23 cellular contexts compared by ENCODE assay signal in the genomic region with DNA sequence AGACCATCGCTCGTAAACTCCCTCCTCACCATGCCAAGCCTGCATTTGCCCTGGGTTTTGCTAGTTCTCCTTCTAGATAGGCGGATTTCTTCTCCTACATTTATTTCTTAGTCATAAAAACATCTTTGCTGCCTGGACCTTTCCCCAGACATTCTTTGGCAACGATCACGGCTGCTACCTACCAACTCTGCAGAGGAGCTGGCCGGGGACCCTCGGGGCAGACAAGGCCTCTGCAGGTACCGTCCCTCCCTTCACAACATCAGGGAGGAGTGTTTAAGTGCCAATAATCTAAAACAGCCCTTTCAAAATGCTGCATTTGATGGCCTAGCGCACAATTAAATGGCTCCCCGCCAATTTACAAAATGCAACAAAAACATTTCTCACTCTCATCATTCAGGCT. TPM values are rescaled to one million over a fixed set of nuclear protein-coding genes. Genes with fewer than 3 reads are reported as not detected.
DNase-seq lines count a peak whose midpoint lies in the region; ATAC-seq, FAIRE-seq and TF ChIP-seq lines count a peak whose summit lies in the region.
"Had no signal": no experiment of that assay in that cellular context is flagged by ENCODE, and none has a peak within 500 bp of the region (broad histone marks: within the 10 kb centered on the region; RNA-seq: fewer than 3 reads in every experiment).

No MANE protein-coding gene starts in this region.

- H3K9me3 Mint-ChIP-seq in WTC11 = no peaks in the 10 kb centered on the region
- no peaks in the 10 kb centered on the region for H3K9me3 Mint-ChIP-seq in activated CD4-positive, alpha-beta T cell treated with anti-CD3 and anti-CD28 coated beads for 36 hours (ENCODE audit: low read depth)
- H3K9me3 Mint-ChIP-seq: immature natural killer cell had no signal

- no TSS peak for BruUV-seq in HepG2 (replicated peaks; lab: Mats Ljungman, UMichigan)
- BruUV-seq in A673 (replicated peaks; lab: Mats Ljungman, UMichigan) = no TSS peak

- no peak overlapping the region for H3K4me3 ChIP-seq in HepG2 (replicated peaks in 1 of 3; ENCODE audit: insufficient read depth in 1 of 3, low read depth in 2 of 3, low read length in 3 of 3)
- no peak overlapping the region for H3K4me3 ChIP-seq in right lobe of liver
- H3K4me3 ChIP-seq in muscle layer of colon (ENCODE audit: low read depth in 1 of 2, low read length in 2 of 2) = no peak overlapping the region
- no peak overlapping the region for H3K4me3 ChIP-seq in uterus
- no peak overlapping the region for H3K4me3 ChIP-seq in A673 (ENCODE audit: low read depth, low read length, poor library complexity, severe bottlenecking)
- H3K4me3 ChIP-seq: dorsolateral prefrontal cortex, smooth muscle cell, thoracic aorta had no signal

- no peak overlapping the region for H2AFZ ChIP-seq in HepG2 (ENCODE audit: low read length)

- H3K27me3 ChIP-seq in HepG2 (ENCODE audit: control insufficient read depth in 1 of 2, insufficient read depth in 2 of 2, low read length in 2 of 2) (no peaks in the 10 kb centered on the region), right lobe of liver (no peaks in the 10 kb centered on the region), muscle layer of colon (ENCODE audit: control insufficient read depth in 1 of 2, insufficient read depth in 2 of 2, low read length in 2 of 2) (no peaks in the 10 kb centered on the region), uterus (no peaks in the 10 kb centered on the region), A673 (replicated peaks; ENCODE audit: insufficient read depth, low read depth, low read length, poor library complexity) (no peaks in the 10 kb centered on the region)
- H3K27me3 ChIP-seq: dorsolateral prefrontal cortex had no signal

- H3K9ac ChIP-seq in HepG2 (ENCODE audit: insufficient read depth, low read depth, low read length) (no peak overlapping the region), muscle layer of colon (ENCODE audit: low read length) (no peak overlapping the region)

- intact Hi-C loops in HepG2 (cut with micrococcal nuclease; ENCODE audit: unreplicated experiment) (no loop called here), right lobe of liver (cut with DNase I) (no loop called here), uterus (cut with DNase I; ENCODE audit: low total_unique reads) (no loop called here), A673 (cut with micrococcal nuclease; ENCODE audit: unreplicated experiment) (no loop called here)
- intact Hi-C loops in activated CD4-positive, alpha-beta T cell treated with anti-CD3 and anti-CD28 coated beads for 36 hours (cut with DNase I, micrococcal nuclease) = no loop called here

- H3K9me3 ChIP-seq in HepG2 (ENCODE audit: low read length) = no peaks in the 10 kb centered on the region
- H3K9me3 ChIP-seq in right lobe of liver = no peaks in the 10 kb centered on the region
- no peaks in the 10 kb centered on the region for H3K9me3 ChIP-seq in muscle layer of colon (ENCODE audit: low read length)
- no peaks in the 10 kb centered on the region for H3K9me3 ChIP-seq in uterus
- no peaks in the 10 kb centered on the region for H3K9me3 ChIP-seq in A673 (ENCODE audit: low read depth, low read length, poor library complexity, severe bottlenecking)
- H3K9me3 ChIP-seq: thoracic aorta had no signal

- ATAC-seq in HepG2 (no peak), right lobe of liver (no peak), WTC11 (no peak), HG03460 (IDR thresholded peaks at IDR 0.05; ENCODE audit: unreplicated experiment) (no peak)
- ATAC-seq in activated CD4-positive, alpha-beta T cell treated with anti-CD3 and anti-CD28 coated beads for 36 hours = no peak
- ATAC-seq: HCT116, left ventricle myocardium superior had no signal

- H3K4me2 ChIP-seq in HepG2 (ENCODE audit: low read depth, low read length) = no peak overlapping the region
- H3K4me2 ChIP-seq: smooth muscle cell had no signal

- no peak overlapping the region for H3K4me3 Mint-ChIP-seq in WTC11
- no peak overlapping the region for H3K4me3 Mint-ChIP-seq in activated CD4-positive, alpha-beta T cell treated with anti-CD3 and anti-CD28 coated beads for 36 hours
- H3K4me3 Mint-ChIP-seq: CD14-positive monocyte, immature natural killer cell had no signal

- 96% methylated on average over 10 of the region's 10 CpGs for WGBS in HepG2 (ENCODE audit: low lambda C conversion rate)
- 88% methylated on average over 8 of the region's 10 CpGs for WGBS in right lobe of liver (ENCODE audit: insufficient coverage, low coverage, low lambda C conversion rate, missing lambda C conversion rate)

- no peak for TF ChIP-seq EP300 in HepG2 (IDR thresholded peaks at IDR 0.05; ENCODE audit: low read depth in 2 of 2, low read length in 2 of 2)
- no peak for TF ChIP-seq EP300 in HepG2 (CRISPR knock-in tag; IDR thresholded peaks at IDR 0.05; ENCODE audit: borderline replicate concordance)

- no peak for TF ChIP-seq RAD21 in HepG2 (CRISPR knock-in tag; IDR thresholded peaks at IDR 0.05)

- H3K36me3 ChIP-seq in HepG2 (replicated peaks in 1 of 2; ENCODE audit: control insufficient read depth in 1 of 2, insufficient read depth in 2 of 2, low read length in 2 of 2) (peaks cover 54 to 96% of the 10 kb centered on the region in 2 experiments), right lobe of liver (peaks cover 4 to 80% (median 33%) of the 10 kb centered on the region in 4 donors), muscle layer of colon (ENCODE audit: insufficient read depth, low read length) (peaks cover 55% of the 10 kb centered on the region), uterus (no peaks in the 10 kb centered on the region), A673 (ENCODE audit: insufficient read depth, low read length, poor library complexity, severe bottlenecking) (peaks cover 84% of the 10 kb centered on the region)

- H3K27ac ChIP-seq in HepG2 (ENCODE audit: extremely low read length, insufficient read depth, low read length) (no peak overlapping the region), right lobe of liver (no peak overlapping the region), muscle layer of colon (ENCODE audit: low read depth, low read length) (peak overlapping the region; percentile 63), uterus (peak overlapping the region; percentile 28 to 64), A673 (ENCODE audit: low read depth, low read length, poor library complexity, severe bottlenecking) (no peak overlapping the region)

- POLR2A ChIA-PET in HepG2 (lab: Yijun Ruan, JAX) (no interaction called here), WTC11 (lab: Charles Lee) (no interaction called here), A673 (lab: Charles Lee; ENCODE audit: low non-redundant PET) (no interaction called here)
- POLR2A ChIA-PET in activated CD4-positive, alpha-beta T cell treated with anti-CD3 and anti-CD28 coated beads for 36 hours (lab: Charles Lee) = no interaction called here

- 0 out of 2 replicates have a peak overlapping the region, but pooled peaks have one; percentile 5 for H3K27ac Mint-ChIP-seq in WTC11
- no peak overlapping the region for H3K27ac Mint-ChIP-seq in activated CD4-positive, alpha-beta T cell treated with anti-CD3 and anti-CD28 coated beads for 36 hours

- peaks cover 31% of the 10 kb centered on the region; the same call in 1 of the 2 replicates for H4K20me1 ChIP-seq in HepG2 (ENCODE audit: insufficient read depth, low read length)

- H3K36me3 Mint-ChIP-seq in WTC11 = peaks cover 62% of the 10 kb centered on the region
- H3K36me3 Mint-ChIP-seq in activated CD4-positive, alpha-beta T cell treated with anti-CD3 and anti-CD28 coated beads for 36 hours (ENCODE audit: low read depth) = peaks cover 55% of the 10 kb centered on the region

- peaks cover 11% of the 10 kb centered on the region for H3K4me1 Mint-ChIP-seq in WTC11
- H3K4me1 Mint-ChIP-seq in activated CD4-positive, alpha-beta T cell treated with anti-CD3 and anti-CD28 coated beads for 36 hours = peaks cover 41% of the 10 kb centered on the region

- no peak for TF ChIP-seq CTCF in HepG2 (CRISPR knock-in tag; IDR thresholded peaks at IDR 0.05)
- TF ChIP-seq CTCF in right lobe of liver (IDR thresholded peaks at IDR 0.05) = no peak
- TF ChIP-seq CTCF in WTC11 (IDR thresholded peaks at IDR 0.05) = no peak
- TF ChIP-seq CTCF in uterus (IDR thresholded peaks at IDR 0.05) = no peak
- TF ChIP-seq CTCF in A673 (conservative IDR thresholded peaks at IDR 0.05; ENCODE audit: low read depth, low read length) = no peak

- H3K4me1 ChIP-seq in HepG2 (ENCODE audit: insufficient read depth, low read length) = peaks cover 23% of the 10 kb centered on the region
- H3K4me1 ChIP-seq in right lobe of liver = peaks cover 0 to 21% (median 4%) of the 10 kb centered on the region in 4 donors
- peaks cover 66% of the 10 kb centered on the region for H3K4me1 ChIP-seq in muscle layer of colon (ENCODE audit: insufficient read depth, low read length)
- peaks cover 8 to 22% of the 10 kb centered on the region in 2 donors for H3K4me1 ChIP-seq in uterus
- peaks cover 19% of the 10 kb centered on the region for H3K4me1 ChIP-seq in A673 (ENCODE audit: insufficient read depth, low read length, poor library complexity, severe bottlenecking)

- no peak for FAIRE-seq in HepG2 (lab: Jason Lieb, UNC)

- TF ChIP-seq POLR2A in HepG2 (IDR thresholded peaks at IDR 0.05; ENCODE audit: insufficient read depth in 1 of 2, low read depth in 2 of 2, low read length in 2 of 2) (no peak), right lobe of liver (IDR thresholded peaks at IDR 0.05) (no peak), uterus (IDR thresholded peaks at IDR 0.05) (no peak)

- no peak for DNase-seq in HepG2 (ENCODE audit: low spot score)
- DNase-seq in right lobe of liver = no peak
- no peak for DNase-seq in WTC11 (ENCODE audit: low spot score)
- DNase-seq in uterus = peak in 1 of 2 donors; percentile 55
- DNase-seq in A673 (ENCODE audit: low spot score) = no peak
- DNase-seq in activated CD4-positive, alpha-beta T cell treated with anti-CD3 and anti-CD28 coated beads for 36 hours = no peak
- DNase-seq: activated CD4-positive, alpha-beta T cell treated with anti-CD3 and anti-CD28 coated beads for 4 hours; activated effector memory CD4-positive, alpha-beta T cell treated with Interleukin-2 at 50 U/mL for 16 hours; central memory CD4-positive, alpha-beta T cell; DMS53; dorsolateral prefrontal cortex; immature natural killer cell; KBM-7; left ventricle myocardium superior; midbrain; NCI-H69; stimulated activated naive CD4-positive, alpha-beta T cell had no signal

- in situ Hi-C loops in HepG2 (cut with HindIII; ENCODE audit: extremely low pct_ligation_motif_present, low pct_unique_long_range_greater_than_20kb) = no loop called here

- no peaks in the 10 kb centered on the region for H3K27me3 Mint-ChIP-seq in WTC11 (ENCODE audit: low read depth)
- no peaks in the 10 kb centered on the region for H3K27me3 Mint-ChIP-seq in activated CD4-positive, alpha-beta T cell treated with anti-CD3 and anti-CD28 coated beads for 36 hours

- CTCF ChIA-PET in HepG2 (lab: Yijun Ruan, JAX; ENCODE audit: low intra/inter-chr PET ratio, low total read pairs) = no interaction called here
- CTCF ChIA-PET in WTC11 (lab: Charles Lee) = no interaction called here
- CTCF ChIA-PET in A673 (lab: Charles Lee) = no interaction called here
- CTCF ChIA-PET in activated CD4-positive, alpha-beta T cell treated with anti-CD3 and anti-CD28 coated beads for 36 hours (lab: Charles Lee) = no interaction called here

- peaks cover 26% of the 10 kb centered on the region for H3K79me2 ChIP-seq in HepG2 (ENCODE audit: insufficient read depth, low read length)

RNA-seq across cellular contexts. Expression of a gene that starts 34.4 kb away (rescaled TPM):
- total RNA-seq in HepG2 (2016; rRNA removed; fragmentation: Illumina TruSeq; extraction: Trizol) (6.6 and 12.0 TPM in 2 replicates), right lobe of liver (10 to 100 TPM in 5 of 6 experiments, 1 to 10 TPM in 1; 9.3 to 17.8 (median 11.6) TPM), WTC11 (2021) (36.4 to 37.9 TPM (median 36.6 TPM) in 3 replicates), uterus (10 to 100 TPM; 17.9 to 47.4 (median 37.9) TPM), A673 (2021) (47.2 and 51.2 TPM in 2 replicates)
- 6.1 and 7.5 TPM in 2 replicates for total RNA-seq in HepG2 (2016; cell fraction: cytosol; rRNA removed; fragmentation: Illumina TruSeq; extraction: Trizol; ENCODE audit: low read depth)
- total RNA-seq in HepG2 (2016; cell fraction: insoluble cytoplasmic fraction; rRNA removed; fragmentation: Illumina TruSeq; extraction: Trizol) = 6.3 and 13.3 TPM in 2 replicates
- 6.7 and 8.2 TPM in 2 replicates for total RNA-seq in HepG2 (2016; cell fraction: membrane; rRNA removed; fragmentation: Illumina TruSeq; extraction: Trizol)
- total RNA-seq in HepG2 (2016; cell fraction: nucleus; rRNA removed; fragmentation: Illumina TruSeq; extraction: Trizol) = 14.2 and 15.7 TPM in 2 replicates
- 5.1 and 6.4 TPM in 2 replicates for polyA plus RNA-seq in HepG2 (2011; rRNA removed)
- 3.8 and 3.9 TPM in 2 replicates for polyA plus RNA-seq in HepG2 (2011; cell fraction: cytosol; rRNA removed)
- polyA plus RNA-seq in HepG2 (2011; cell fraction: nucleus; rRNA removed) = 29.0 and 31.0 TPM in 2 replicates
- polyA plus RNA-seq in HepG2 (2012) = 14.8 and 16.2 TPM in 2 replicates
- polyA plus RNA-seq in HepG2 (2016; cell fraction: cytosol; fragmentation: Illumina TruSeq; extraction: Trizol; ENCODE audit: low read depth) = 0.67 and 0.95 TPM in 2 replicates
- polyA plus RNA-seq in HepG2 (2016; cell fraction: insoluble cytoplasmic fraction; fragmentation: Illumina TruSeq; extraction: Trizol; ENCODE audit: low read depth) = 8.8 and 10.0 TPM in 2 replicates
- 2.6 and 3.2 TPM in 2 replicates for polyA plus RNA-seq in HepG2 (2016; cell fraction: membrane; fragmentation: Illumina TruSeq; extraction: Trizol; ENCODE audit: low read depth)
- polyA plus RNA-seq in HepG2 (2016; cell fraction: nucleus; fragmentation: Illumina TruSeq; extraction: Trizol; ENCODE audit: insufficient read depth, low read depth) = 28.8 and 30.8 TPM in 2 replicates
- polyA minus RNA-seq in HepG2 (2011; rRNA and poly(A)+ RNA removed; ENCODE audit: low replicate concordance) = 4.2 and 8.4 TPM in 2 replicates
- polyA minus RNA-seq in HepG2 (2011; cell fraction: cytosol; rRNA and poly(A)+ RNA removed) = 7.6 and 8.3 TPM in 2 replicates
- 29.1 and 32.0 TPM in 2 replicates for polyA minus RNA-seq in HepG2 (2011; cell fraction: nucleus; rRNA and poly(A)+ RNA removed)
- 10 to 100 TPM; 22.1 to 23.6 TPM for total RNA-seq in activated CD4-positive, alpha-beta T cell treated with anti-CD3 and anti-CD28 coated beads for 36 hours

Comparison
In these comparisons a context has a peak if more than half of its experiments do, and no peak if none do; other contexts are left out.
1. H3K27ac ChIP-seq: peak in muscle layer of colon (single experiment) and uterus (2 of 2); none in HepG2 (single experiment), right lobe of liver (0 of 3) and A673 (single experiment).